In genomic region chr3:16433701-16434151, GRCh38 we compare ENCODE assay signal across 11 cellular contexts.
DNase-seq lines count a peak whose midpoint lies in the region; ATAC-seq and TF ChIP-seq lines count a peak whose summit lies in the region.
"Had no signal": no experiment of that assay in that cellular context is flagged by ENCODE, and none has a peak within 500 bp of the region (broad histone marks: within the 10 kb centered on the region; RNA-seq: fewer than 3 reads in every experiment).

No MANE protein-coding gene starts in this region.

- peaks cover 0 to 2% (median 0%) of the 10 kb centered on the region in 8 donors for H3K9me3 Mint-ChIP-seq in CD4-positive, alpha-beta memory T cell
- H3K9me3 Mint-ChIP-seq: nephron had no signal

- peaks cover 3 to 8% (median 5%) of the 10 kb centered on the region in 4 donors for H3K4me1 Mint-ChIP-seq in CD4-positive, alpha-beta memory T cell

- H3K4me1 ChIP-seq in spleen = peaks cover 4 to 66% (median 31%) of the 10 kb centered on the region in 6 donors
- no peaks in the 10 kb centered on the region for H3K4me1 ChIP-seq in CD4-positive, alpha-beta memory T cell (ENCODE audit: insufficient read depth, low read length)

- CTCF ChIA-PET in CD4-positive, alpha-beta memory T cell (lab: Charles Lee; ENCODE audit: partially characterized antibody) = no interaction called here

- peak overlapping the region in 1 of 8 donors; percentile 15 for H3K27ac ChIP-seq in spleen
- no peak overlapping the region for H3K27ac ChIP-seq in CD4-positive, alpha-beta memory T cell (ENCODE audit: low read depth, low read length)

- ATAC-seq in GM21786 (IDR thresholded peaks at IDR 0.05; ENCODE audit: unreplicated experiment) (peak; percentile 64), HG03342 (IDR thresholded peaks at IDR 0.05; ENCODE audit: unreplicated experiment) (peak; percentile 84)

- WGBS in spleen, 5 donors = 68 to 89% (median 80%) methylated on average over 10 to 13 of the region's 13 CpGs

- intact Hi-C loops in spleen (cut with DNase I; ENCODE audit: low total_unique reads) = no loop called here
- intact Hi-C loops in CD4-positive, alpha-beta memory T cell (cut with micrococcal nuclease) = no loop called here

- no peak for TF ChIP-seq CTCF in spleen (IDR thresholded peaks at IDR 0.05 in 8 of 11, conservative IDR thresholded peaks at IDR 0.05 in 3 of 11)

- no peak overlapping the region for H3K27ac Mint-ChIP-seq in CD4-positive, alpha-beta memory T cell
- H3K27ac Mint-ChIP-seq: nephron had no signal

- POLR2A ChIA-PET in CD4-positive, alpha-beta memory T cell (lab: Charles Lee; ENCODE audit: partially characterized antibody) = no interaction called here

- TF ChIP-seq POLR2A in GM18951 (IDR thresholded peaks at IDR 0.05; ENCODE audit: extremely low read depth, insufficient read depth, insufficient read length) (peak; percentile 24), spleen (IDR thresholded peaks at IDR 0.05) (no peak)

- H3K36me3 Mint-ChIP-seq in CD4-positive, alpha-beta memory T cell = peaks cover 41 to 46% of the 10 kb centered on the region in 2 donors

- H3K4me3 Mint-ChIP-seq in CD4-positive, alpha-beta memory T cell = no peak overlapping the region
- H3K4me3 Mint-ChIP-seq: nephron had no signal

- DNase-seq in spleen (peak; percentile 79), RKO (ENCODE audit: low spot score) (no peak), 8988T (no peak)
- no peak for DNase-seq in CD4-positive, alpha-beta memory T cell
- DNase-seq in stimulated activated CD4-positive, alpha-beta T cell treated with anti-CD3 and anti-CD28 coated beads, Interleukin-2, amount 100 ng/mL, for 48 hours = no peak
- DNase-seq: IMR-90; stimulated activated CD4-positive, alpha-beta T cell treated with anti-CD3 and anti-CD28 coated beads, Interleukin-15, amount 100 ng/mL, for 24 hours had no signal

- H3K27me3 ChIP-seq in spleen (replicated peaks in 1 of 7) = no peaks in the 10 kb centered on the region
- H3K27me3 ChIP-seq in CD4-positive, alpha-beta memory T cell (ENCODE audit: insufficient read depth, low read length) = no peaks in the 10 kb centered on the region

- no peaks in the 10 kb centered on the region for H3K27me3 Mint-ChIP-seq in CD4-positive, alpha-beta memory T cell

- in situ Hi-C loops in GM18951 (cut with MboI; ENCODE audit: low sequenced_read_pairs, unreplicated experiment) = no loop called here

- H3K9me3 ChIP-seq in spleen = no peaks in the 10 kb centered on the region
- no peaks in the 10 kb centered on the region for H3K9me3 ChIP-seq in CD4-positive, alpha-beta memory T cell (ENCODE audit: control insufficient read depth in 1 of 2, low read length in 2 of 2)

- peaks cover 0 to 24% (median 8%) of the 10 kb centered on the region in 6 donors for H3K36me3 ChIP-seq in spleen
- H3K36me3 ChIP-seq in CD4-positive, alpha-beta memory T cell (ENCODE audit: insufficient read depth, low read length) = peaks cover 20% of the 10 kb centered on the region

- no peak overlapping the region for H3K4me3 ChIP-seq in spleen
- no peak overlapping the region for H3K4me3 ChIP-seq in CD4-positive, alpha-beta memory T cell (ENCODE audit: low read length in 2 of 2)
